ENCODE assay signal across 9 cellular contexts in the genomic region with DNA sequence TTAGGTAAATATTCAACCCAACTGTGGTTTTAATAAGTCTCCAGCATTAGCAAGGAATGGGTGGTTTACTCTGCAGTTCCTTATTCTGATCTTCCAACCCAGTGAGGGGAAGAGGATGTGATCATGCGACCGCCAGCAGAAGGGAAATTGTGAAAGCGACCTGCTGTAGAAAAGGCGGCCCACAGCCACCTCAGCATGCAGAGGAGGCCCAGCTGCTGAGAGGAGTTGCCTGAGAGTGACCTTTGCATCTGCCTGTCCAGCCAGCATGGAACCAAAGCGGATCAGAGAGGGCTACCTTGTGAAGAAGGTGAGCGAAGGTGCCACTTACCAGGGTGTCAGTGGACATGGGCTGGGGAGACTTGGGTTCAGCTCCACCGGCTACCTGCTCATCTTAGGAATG. TPM values are rescaled to one million over a fixed set of nuclear protein-coding genes. Genes with fewer than 3 reads are reported as not detected.
DNase-seq lines count a peak whose midpoint lies in the region; ATAC-seq lines count a peak whose summit lies in the region.
"Had no signal": no experiment of that assay in that cellular context is flagged by ENCODE, and none has a peak within 500 bp of the region (broad histone marks: within the 10 kb centered on the region; RNA-seq: fewer than 3 reads in every experiment).

A gene with protein sequence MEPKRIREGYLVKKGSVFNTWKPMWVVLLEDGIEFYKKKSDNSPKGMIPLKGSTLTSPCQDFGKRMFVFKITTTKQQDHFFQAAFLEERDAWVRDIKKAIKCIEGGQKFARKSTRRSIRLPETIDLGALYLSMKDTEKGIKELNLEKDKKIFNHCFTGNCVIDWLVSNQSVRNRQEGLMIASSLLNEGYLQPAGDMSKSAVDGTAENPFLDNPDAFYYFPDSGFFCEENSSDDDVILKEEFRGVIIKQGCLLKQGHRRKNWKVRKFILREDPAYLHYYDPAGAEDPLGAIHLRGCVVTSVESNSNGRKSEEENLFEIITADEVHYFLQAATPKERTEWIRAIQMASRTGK (plus strand): TSS at position 196 of the 400 bp plus-strand sequence. CDS start 70 bp downstream, at position 266.

- H3K9me3 Mint-ChIP-seq in activated naive CD8-positive, alpha-beta T cell treated with anti-CD3 and anti-CD28 coated beads, Interleukin-2, amount 50 U/mL, for 24 hours, result no peaks in the 10 kb centered on the region

- peak within 1 kb of the TSS; percentile 64 for H3K27ac Mint-ChIP-seq in activated naive CD8-positive, alpha-beta T cell treated with anti-CD3 and anti-CD28 coated beads, Interleukin-2, amount 50 U/mL, for 24 hours

- H3K4me3 Mint-ChIP-seq in activated naive CD8-positive, alpha-beta T cell treated with anti-CD3 and anti-CD28 coated beads, Interleukin-2, amount 50 U/mL, for 24 hours, result peak within 1 kb of the TSS; percentile 72

- H3K27me3 ChIP-seq in muscle layer of duodenum (ENCODE audit: low read depth, low read length), result no peaks in the 10 kb centered on the region

- H3K4me3 ChIP-seq in muscle layer of duodenum (ENCODE audit: low read depth in 1 of 2, low read length in 2 of 2), result peak within 1 kb of the TSS; percentile 50 to 54

- peaks cover 3 to 11% of the 10 kb centered on the region in 2 donors for H3K4me1 ChIP-seq in muscle layer of duodenum (ENCODE audit: control insufficient read depth in 1 of 2, insufficient read depth in 2 of 2, low read length in 2 of 2)
- H3K4me1 ChIP-seq: parathyroid adenoma had no signal

- ATAC-seq in GM19395 (IDR thresholded peaks at IDR 0.05; ENCODE audit: unreplicated experiment) (peak; percentile 65), HG03439 (IDR thresholded peaks at IDR 0.05; ENCODE audit: unreplicated experiment) (peak; percentile 46)
- ATAC-seq in activated naive CD8-positive, alpha-beta T cell treated with anti-CD3 and anti-CD28 coated beads, Interleukin-2, amount 50 U/mL, for 24 hours, result peak; percentile 63

- H3K27me3 Mint-ChIP-seq in activated naive CD8-positive, alpha-beta T cell treated with anti-CD3 and anti-CD28 coated beads, Interleukin-2, amount 50 U/mL, for 24 hours, result peaks cover 2% of the 10 kb centered on the region

- no peaks in the 10 kb centered on the region for H3K36me3 ChIP-seq in muscle layer of duodenum (ENCODE audit: control insufficient read depth in 1 of 2, insufficient read depth in 2 of 2, low read length in 2 of 2)

- DNase-seq in C1 segment of cervical spinal cord (lab: John Stamatoyannopoulos, UW) (peak in 8 of 14 donors; percentile 19 to 55 (median 36)), NCI-H748 (lab: John Stamatoyannopoulos, UW; ENCODE audit: unreplicated experiment) (no peak), HT-29 (ENCODE audit: low spot score) (no peak)
- no peak for DNase-seq in activated naive CD8-positive, alpha-beta T cell treated with anti-CD3 and anti-CD28 coated beads, Interleukin-2, amount 50 U/mL, for 24 hours
- no peak for DNase-seq in activated CD4-positive, CD25-positive, alpha-beta regulatory T cell treated with anti-CD3 and anti-CD28 coated beads, Interleukin-2, amount 50 U/mL, for 72 hours

- peak within 1 kb of the TSS; percentile 74 for H3K27ac ChIP-seq in muscle layer of duodenum (ENCODE audit: low read length)
- H3K27ac ChIP-seq: parathyroid adenoma had no signal

- no peaks in the 10 kb centered on the region for H3K9me3 ChIP-seq in muscle layer of duodenum (ENCODE audit: control insufficient read depth in 1 of 2, low read length in 2 of 2)

- peaks cover 42% of the 10 kb centered on the region for H3K4me1 Mint-ChIP-seq in activated naive CD8-positive, alpha-beta T cell treated with anti-CD3 and anti-CD28 coated beads, Interleukin-2, amount 50 U/mL, for 24 hours

- H3K36me3 Mint-ChIP-seq in activated naive CD8-positive, alpha-beta T cell treated with anti-CD3 and anti-CD28 coated beads, Interleukin-2, amount 50 U/mL, for 24 hours (ENCODE audit: low read depth), result peaks cover 3% of the 10 kb centered on the region

RNA-seq across cellular contexts. Expression of the gene that starts here (rescaled TPM):
- total RNA-seq in HT-29 (2014; rRNA removed; shearing (Covaris generic)), result not detected in 2 replicates

Comparison
In these comparisons a context has a peak if more than half of its experiments do, and no peak if none do; other contexts are left out.
1. DNase-seq: peak in C1 segment of cervical spinal cord (8 of 14); none in activated naive CD8-positive, alpha-beta T cell treated with anti-CD3 and anti-CD28 coated beads, Interleukin-2, amount 50 U/mL, for 24 hours (single experiment), NCI-H748 (single experiment), activated CD4-positive, CD25-positive, alpha-beta regulatory T cell treated with anti-CD3 and anti-CD28 coated beads, Interleukin-2, amount 50 U/mL, for 72 hours (single experiment) and HT-29 (single experiment).
2. Peak in every context shown above with its lines, with median percentiles within 50 percentile points of each other: ATAC-seq.